9 cellular contexts compared by ENCODE assay signal in the genomic region with DNA sequence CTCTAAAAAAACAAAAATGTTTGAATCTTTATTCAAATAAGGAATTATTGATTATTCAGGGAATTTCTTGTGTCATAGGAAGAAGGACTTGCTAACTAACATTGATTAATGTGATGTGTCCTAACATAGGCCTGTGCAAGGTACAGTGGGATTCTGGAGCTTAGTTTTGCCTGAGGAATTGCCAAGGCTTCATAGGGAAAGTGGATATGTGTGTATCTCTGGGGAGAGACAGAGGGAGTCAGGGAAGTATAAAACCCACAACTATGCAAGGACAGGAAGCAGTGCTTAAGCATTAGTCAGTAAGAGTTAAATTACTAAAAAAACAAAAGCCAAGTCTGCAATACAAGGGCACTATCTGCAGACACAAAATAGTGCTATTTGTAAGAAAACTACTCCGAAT. TPM values are rescaled to one million over a fixed set of nuclear protein-coding genes. Genes with fewer than 3 reads are reported as not detected.
DNase-seq lines count a peak whose midpoint lies in the region; FAIRE-seq and TF ChIP-seq lines count a peak whose summit lies in the region.
"Had no signal": no experiment of that assay in that cellular context is flagged by ENCODE, and none has a peak within 500 bp of the region (broad histone marks: within the 10 kb centered on the region; RNA-seq: fewer than 3 reads in every experiment).

No MANE protein-coding gene starts in this region.

- no peak overlapping the region for H3K4me3 ChIP-seq in foreskin fibroblast (ENCODE audit: low read depth in 1 of 2, low read length in 2 of 2)

- H3K4me1 Mint-ChIP-seq in activated T-helper 1 cell treated with anti-CD3 and anti-CD28 coated beads, Interleukin-12 subunit alpha, Interleukin-12 subunit beta, Interleukin-2, Interleukin-4 antibody, amounts not matched to agents 30 ng/mL and 10 ng/mL and 1 ng/mL, durations not matched to agents 14 hours and 24 hours and 36 hours (ENCODE audit: low read depth) = peaks cover 33% of the 10 kb centered on the region

- DNase-seq in A172 (ENCODE audit: low spot score) (peak; percentile 87), GM19239 (ENCODE audit: insufficient read length, low spot score) (no peak), SW480 (ENCODE audit: low spot score) (peak; percentile 70), foreskin fibroblast (peak; percentile 87 to 92), cortex of kidney (lab: John Stamatoyannopoulos, UW) (no peak), GM20000 (ENCODE audit: low spot score) (no peak)
- no peak for DNase-seq in stimulated activated CD4-positive, alpha-beta T cell treated with anti-CD3 and anti-CD28 coated beads, Interleukin-1b, Interleukin-23, amount 100 ng/mL, for 48 hours
- no peak for DNase-seq in activated T-helper 1 cell treated with anti-CD3 and anti-CD28 coated beads, Interleukin-12 subunit alpha, Interleukin-12 subunit beta, Interleukin-2, Interleukin-4 antibody, amounts not matched to agents 30 ng/mL and 10 ng/mL and 1 ng/mL, durations not matched to agents 14 hours and 24 hours and 36 hours (ENCODE audit: low spot score)
- DNase-seq: NCI-H1105 treated with DMSO at 0.1 percent for 48 hours had no signal

- no peaks in the 10 kb centered on the region for H3K27me3 Mint-ChIP-seq in activated T-helper 1 cell treated with anti-CD3 and anti-CD28 coated beads, Interleukin-12 subunit alpha, Interleukin-12 subunit beta, Interleukin-2, Interleukin-4 antibody, amounts not matched to agents 30 ng/mL and 10 ng/mL and 1 ng/mL, durations not matched to agents 14 hours and 24 hours and 36 hours (ENCODE audit: insufficient read depth)

- H3K4me3 Mint-ChIP-seq in activated T-helper 1 cell treated with anti-CD3 and anti-CD28 coated beads, Interleukin-12 subunit alpha, Interleukin-12 subunit beta, Interleukin-2, Interleukin-4 antibody, amounts not matched to agents 30 ng/mL and 10 ng/mL and 1 ng/mL, durations not matched to agents 14 hours and 24 hours and 36 hours = no peak overlapping the region

- H3K36me3 Mint-ChIP-seq in activated T-helper 1 cell treated with anti-CD3 and anti-CD28 coated beads, Interleukin-12 subunit alpha, Interleukin-12 subunit beta, Interleukin-2, Interleukin-4 antibody, amounts not matched to agents 30 ng/mL and 10 ng/mL and 1 ng/mL, durations not matched to agents 14 hours and 24 hours and 36 hours (ENCODE audit: low read depth) = peaks cover 3% of the 10 kb centered on the region

- no peaks in the 10 kb centered on the region for H3K9me3 Mint-ChIP-seq in activated T-helper 1 cell treated with anti-CD3 and anti-CD28 coated beads, Interleukin-12 subunit alpha, Interleukin-12 subunit beta, Interleukin-2, Interleukin-4 antibody, amounts not matched to agents 30 ng/mL and 10 ng/mL and 1 ng/mL, durations not matched to agents 14 hours and 24 hours and 36 hours

- TF ChIP-seq CTCF in foreskin fibroblast (IDR thresholded peaks at IDR 0.05; ENCODE audit: low read depth, low read length) = no peak
- no peak for TF ChIP-seq CTCF in GM20000 (IDR thresholded peaks at IDR 0.05; ENCODE audit: extremely low read depth, missing control alignments)

- peak; percentile 48 for FAIRE-seq in GM19239 (lab: Jason Lieb, UNC)

- no peak overlapping the region for H3K27ac Mint-ChIP-seq in activated T-helper 1 cell treated with anti-CD3 and anti-CD28 coated beads, Interleukin-12 subunit alpha, Interleukin-12 subunit beta, Interleukin-2, Interleukin-4 antibody, amounts not matched to agents 30 ng/mL and 10 ng/mL and 1 ng/mL, durations not matched to agents 14 hours and 24 hours and 36 hours

- intact Hi-C loops in activated T-helper 1 cell treated with anti-CD3 and anti-CD28 coated beads, Interleukin-12 subunit alpha, Interleukin-12 subunit beta, Interleukin-2, Interleukin-4 antibody, amounts not matched to agents 30 ng/mL and 10 ng/mL and 1 ng/mL, durations not matched to agents 14 hours and 24 hours and 36 hours (cut with micrococcal nuclease) = loop anchor here (2.0 kb wide), 1 partner anchor 59 kb away; the partner anchor contains the start of gene WDFY2

RNA-seq across cellular contexts. Expression of gene WDFY2, which starts 59.6 kb away (rescaled TPM):
- 1.5 and 2.5 TPM in 2 replicates for total RNA-seq in A172 (2014; rRNA removed; shearing (Covaris generic))
- 7.5 and 11.4 TPM in 2 replicates for total RNA-seq in activated T-helper 1 cell treated with anti-CD3 and anti-CD28 coated beads, Interleukin-12 subunit alpha, Interleukin-12 subunit beta, Interleukin-2, Interleukin-4 antibody, amounts not matched to agents 30 ng/mL and 10 ng/mL and 1 ng/mL, durations not matched to agents 14 hours and 24 hours and 36 hours

Comparison
In these comparisons a context has a peak if more than half of its experiments do, and no peak if none do; other contexts are left out.
1. DNase-seq: peak in A172 (single experiment), SW480 (single experiment) and foreskin fibroblast (2 of 2); none in GM19239 (single experiment), stimulated activated CD4-positive, alpha-beta T cell treated with anti-CD3 and anti-CD28 coated beads, Interleukin-1b, Interleukin-23, amount 100 ng/mL, for 48 hours (single experiment), cortex of kidney (single experiment), activated T-helper 1 cell treated with anti-CD3 and anti-CD28 coated beads, Interleukin-12 subunit alpha, Interleukin-12 subunit beta, Interleukin-2, Interleukin-4 antibody, amounts not matched to agents 30 ng/mL and 10 ng/mL and 1 ng/mL, durations not matched to agents 14 hours and 24 hours and 36 hours (single experiment) and GM20000 (single experiment).